Comparison of ENCODE assay signal across 1 cellular context in genomic region chr21:26837539-26837938, GRCh38.
TF ChIP-seq lines count a peak whose summit lies in the region.

No MANE protein-coding gene starts in this region.

TF ChIP-seq in GM23338, 12 proteins besides CTCF, POLR2A, EP300 and RAD21 (continued from another document):
- TF ChIP-seq REST (IDR thresholded peaks at IDR 0.05; ENCODE audit: unreplicated experiment) (no peak), JUNB (IDR thresholded peaks at IDR 0.05; ENCODE audit: unreplicated experiment) (no peak), POLR2AphosphoS5 (IDR thresholded peaks at IDR 0.05; ENCODE audit: low read depth) (no peak), CREB1 (CRISPR knock-in tag; IDR thresholded peaks at IDR 0.05; ENCODE audit: low read depth) (no peak), ZNF462 (CRISPR knock-in tag; IDR thresholded peaks at IDR 0.05) (no peak), STAT1 (IDR thresholded peaks at IDR 0.05; ENCODE audit: unreplicated experiment) (no peak), EZH2 (IDR thresholded peaks at IDR 0.05; ENCODE audit: low read depth, unreplicated experiment) (no peak), ZNF114 (CRISPR knock-in tag; IDR thresholded peaks at IDR 0.05) (no peak), NANOG (IDR thresholded peaks at IDR 0.05; ENCODE audit: borderline replicate concordance) (no peak), ZNF331 (CRISPR knock-in tag; IDR thresholded peaks at IDR 0.05; ENCODE audit: low read depth) (no peak), EZH2phosphoT487 (IDR thresholded peaks at IDR 0.05; ENCODE audit: unreplicated experiment) (no peak)
TF ChIP-seq in GM23338: peak in this region for 0.
